ENCODE assay signal across 9 cellular contexts in genomic region chr14:100072783-100073346, GRCh38. TPM values are rescaled to one million over a fixed set of nuclear protein-coding genes. Genes with fewer than 3 reads are reported as not detected.
DNase-seq lines count a peak whose midpoint lies in the region; ATAC-seq and TF ChIP-seq lines count a peak whose summit lies in the region.
"Had no signal": no experiment of that assay in that cellular context is flagged by ENCODE, and none has a peak within 500 bp of the region (broad histone marks: within the 10 kb centered on the region; RNA-seq: fewer than 3 reads in every experiment).

No MANE protein-coding gene starts in this region.

- no peak overlapping the region for H3K4me3 ChIP-seq in kidney epithelial cell (ENCODE audit: low read depth, low read length)
- H3K4me3 ChIP-seq in left ventricle myocardium inferior: no peak overlapping the region

- POLR2A ChIA-PET in GM10248 (lab: Yijun Ruan, JAX): no interaction called here
- POLR2A ChIA-PET in activated CD8-positive, alpha-beta T cell treated with anti-CD3 and anti-CD28 coated beads for 36 hours (lab: Charles Lee): interaction anchor here (1.6 to 24.7 kb wide), 4 partner anchors 3 to 120 kb away, joined by 4 to 840 read pairs (median 521); partner anchors contain the start of gene EVL

- H3K27me3 ChIP-seq in kidney epithelial cell (ENCODE audit: control insufficient read depth, insufficient read depth, low read length) (no peaks in the 10 kb centered on the region), left ventricle myocardium inferior (ENCODE audit: low read depth) (no peaks in the 10 kb centered on the region)

- H3K4me1 Mint-ChIP-seq in activated CD8-positive, alpha-beta T cell treated with anti-CD3 and anti-CD28 coated beads for 36 hours (ENCODE audit: low read depth): peaks cover 77% of the 10 kb centered on the region

- CTCF ChIA-PET in GM10248 (lab: Yijun Ruan, JAX): interaction anchor here (0.8 to 23.2 kb wide), 15 partner anchors 10 to 151 kb away, joined by 3 to 336 read pairs (median 8); no protein-coding TSS in a partner anchor
- CTCF ChIA-PET in activated CD8-positive, alpha-beta T cell treated with anti-CD3 and anti-CD28 coated beads for 36 hours (lab: Charles Lee): interaction anchor here (0.8 to 26.8 kb wide), 11 partner anchors 10 to 184 kb away, joined by 3 to 913 read pairs (median 9); no protein-coding TSS in a partner anchor

- H3K36me3 ChIP-seq in kidney epithelial cell (ENCODE audit: control insufficient read depth, insufficient read depth, low read length): no peaks in the 10 kb centered on the region
- H3K36me3 ChIP-seq in left ventricle myocardium inferior: no peaks in the 10 kb centered on the region

- peaks cover 86% of the 10 kb centered on the region for H3K36me3 Mint-ChIP-seq in activated CD8-positive, alpha-beta T cell treated with anti-CD3 and anti-CD28 coated beads for 36 hours (ENCODE audit: low read depth)

- peak overlapping the region; percentile 99 for H3K27ac Mint-ChIP-seq in activated CD8-positive, alpha-beta T cell treated with anti-CD3 and anti-CD28 coated beads for 36 hours

- H3K9me3 ChIP-seq in left ventricle myocardium inferior (replicated peaks): no peaks in the 10 kb centered on the region

- H3K9me3 Mint-ChIP-seq in activated CD8-positive, alpha-beta T cell treated with anti-CD3 and anti-CD28 coated beads for 36 hours: no peaks in the 10 kb centered on the region
- H3K9me3 Mint-ChIP-seq: neural crest cell had no signal

- intact Hi-C loops in activated CD8-positive, alpha-beta T cell treated with anti-CD3 and anti-CD28 coated beads for 36 hours (cut with micrococcal nuclease): no loop called here
- intact Hi-C loops in left ventricle myocardium inferior (cut with micrococcal nuclease): no loop called here

- H3K27me3 Mint-ChIP-seq in activated CD8-positive, alpha-beta T cell treated with anti-CD3 and anti-CD28 coated beads for 36 hours: no peaks in the 10 kb centered on the region

- DNase-seq in GM10248 (ENCODE audit: extremely low spot score): peak; percentile 62
- peak; percentile 76 for DNase-seq in activated CD8-positive, alpha-beta T cell treated with anti-CD3 and anti-CD28 coated beads for 36 hours
- DNase-seq in kidney epithelial cell (ENCODE audit: low read depth): no peak
- no peak for DNase-seq in NCI-H82 treated with DMSO at 0.1 percent for 48 hours (lab: John Stamatoyannopoulos, UW; ENCODE audit: unreplicated experiment)
- DNase-seq in left ventricle myocardium inferior: no peak

- peaks cover 38% of the 10 kb centered on the region for H3K4me1 ChIP-seq in left ventricle myocardium inferior

- H3K4me3 Mint-ChIP-seq in activated CD8-positive, alpha-beta T cell treated with anti-CD3 and anti-CD28 coated beads for 36 hours: peak overlapping the region; percentile 72
- H3K4me3 Mint-ChIP-seq: neural crest cell had no signal

- TF ChIP-seq CTCF in GM10248 (IDR thresholded peaks at IDR 0.05; ENCODE audit: control extremely low read depth, extremely low read depth, low read depth, missing control alignments): peak; percentile 69
- peak; percentile 63 for TF ChIP-seq CTCF in activated CD8-positive, alpha-beta T cell treated with anti-CD3 and anti-CD28 coated beads for 36 hours (IDR thresholded peaks at IDR 0.05)
- peak; percentile 45 for TF ChIP-seq CTCF in kidney epithelial cell (IDR thresholded peaks at IDR 0.05; ENCODE audit: insufficient read depth, low read length, poor library complexity, severe bottlenecking)
- TF ChIP-seq CTCF in left ventricle myocardium inferior (IDR thresholded peaks at IDR 0.05; ENCODE audit: borderline replicate concordance): no peak

- no peak overlapping the region for H3K27ac ChIP-seq in left ventricle myocardium inferior (replicated peaks)

- ATAC-seq in HG03520 (IDR thresholded peaks at IDR 0.05; ENCODE audit: unreplicated experiment): peak; percentile 27
- peak; percentile 8 for ATAC-seq in activated CD8-positive, alpha-beta T cell treated with anti-CD3 and anti-CD28 coated beads for 36 hours
- no peak for ATAC-seq in GM18861 (IDR thresholded peaks at IDR 0.05; ENCODE audit: unreplicated experiment)
- no peak for ATAC-seq in HG02588 (IDR thresholded peaks at IDR 0.05; ENCODE audit: unreplicated experiment)

RNA-seq across cellular contexts. Expression of gene EVL, which starts 7.6 kb away (rescaled TPM):
- total RNA-seq in activated CD8-positive, alpha-beta T cell treated with anti-CD3 and anti-CD28 coated beads for 36 hours: 100 to 1,000 TPM; 340 to 351 TPM
- total RNA-seq in kidney epithelial cell (42.4 and 46.3 TPM in 2 replicates), left ventricle myocardium inferior (39.7 TPM)

Comparison
In these comparisons a context has a peak if more than half of its experiments do, and no peak if none do; other contexts are left out.
1. DNase-seq: peak in GM10248 (single experiment) and activated CD8-positive, alpha-beta T cell treated with anti-CD3 and anti-CD28 coated beads for 36 hours (single experiment); none in kidney epithelial cell (single experiment), NCI-H82 treated with DMSO at 0.1 percent for 48 hours (single experiment) and left ventricle myocardium inferior (single experiment).
2. ATAC-seq: peak in HG03520 (single experiment) and activated CD8-positive, alpha-beta T cell treated with anti-CD3 and anti-CD28 coated beads for 36 hours (single experiment); none in GM18861 (single experiment) and HG02588 (single experiment).